Comparison of ENCODE assay signal across 1 cellular context in genomic region chr3:46070458-46071136, GRCh38.
TF ChIP-seq lines count a peak whose summit lies in the region.

No MANE protein-coding gene starts in this region.

TF ChIP-seq in H1, 55 proteins besides CTCF, POLR2A, EP300 and RAD21:
- TF ChIP-seq SP1 (IDR thresholded peaks at IDR 0.05; ENCODE audit: low read depth, low read length) (no peak), CEBPB (IDR thresholded peaks at IDR 0.05; ENCODE audit: low read depth, low read length) (no peak), POU5F1 (IDR thresholded peaks at IDR 0.05; ENCODE audit: low read depth, low read length) (no peak), GABPA (IDR thresholded peaks at IDR 0.05; ENCODE audit: borderline replicate concordance, insufficient read depth, low read length) (no peak), SP4 (IDR thresholded peaks at IDR 0.05; ENCODE audit: low read length) (no peak), TAF7 (optimal IDR thresholded peaks at IDR 0.05; ENCODE audit: borderline replicate concordance, low read depth, low read length) (no peak), SIX5 (IDR thresholded peaks at IDR 0.05; ENCODE audit: low read depth, low read length) (no peak), YY1 (IDR thresholded peaks at IDR 0.05; ENCODE audit: low read depth, low read length) (no peak), PHF8 (conservative IDR thresholded peaks at IDR 0.05; ENCODE audit: low read depth, low read length) (no peak), NANOG (IDR thresholded peaks at IDR 0.05; ENCODE audit: insufficient read depth, low read depth, low read length, poor library complexity, severe bottlenecking) (no peak), TBP (IDR thresholded peaks at IDR 0.05; ENCODE audit: low read depth, low read length) (no peak), CBX5 (IDR thresholded peaks at IDR 0.05; ENCODE audit: low read depth, low read length) (no peak), SAP30 (IDR thresholded peaks at IDR 0.05; ENCODE audit: insufficient read depth, insufficient replicate concordance, low read length) (no peak)
- TF ChIP-seq, protein P1, sequence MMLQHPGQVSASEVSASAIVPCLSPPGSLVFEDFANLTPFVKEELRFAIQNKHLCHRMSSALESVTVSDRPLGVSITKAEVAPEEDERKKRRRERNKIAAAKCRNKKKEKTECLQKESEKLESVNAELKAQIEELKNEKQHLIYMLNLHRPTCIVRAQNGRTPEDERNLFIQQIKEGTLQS (IDR thresholded peaks at IDR 0.05; ENCODE audit: insufficient read depth, low read depth, low read length), result no peak
